In the genomic region with DNA sequence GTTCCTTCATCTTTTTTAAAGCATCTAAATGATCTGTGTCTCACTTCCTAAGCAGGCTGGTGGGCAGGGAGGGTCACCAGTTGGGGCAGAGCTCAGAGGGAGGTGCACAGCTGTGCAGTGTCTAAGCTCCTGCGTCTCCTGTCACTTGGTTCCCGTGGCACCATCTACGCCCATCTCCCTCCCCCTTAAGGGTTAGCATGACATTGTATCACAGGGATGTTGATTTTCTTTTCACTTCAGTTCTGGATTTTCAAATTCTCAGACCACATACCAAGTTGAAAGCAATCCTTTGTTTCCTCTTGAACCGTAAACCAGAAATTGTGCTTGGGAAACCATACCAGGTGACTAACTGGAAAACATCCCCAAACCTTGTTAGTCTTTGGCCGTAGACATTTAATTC, we compare ENCODE assay signal across 23 cellular contexts.
A peak's percentile ranks its signal among the peaks of the same experiment; 100 is the strongest.
DNase-seq lines count a peak whose midpoint lies in the region; ATAC-seq and TF ChIP-seq lines count a peak whose summit lies in the region.
"Had no signal": no experiment of that assay in that cellular context is flagged by ENCODE, and none has a peak within 500 bp of the region (broad histone marks: within the 10 kb centered on the region; RNA-seq: fewer than 3 reads in every experiment).

No MANE protein-coding gene starts in this region.

- H2BK5ac ChIP-seq in trophoblast cell (ENCODE audit: low read depth, low read length, poor library complexity): no peak overlapping the region

- no peaks in the 10 kb centered on the region for H3K4me1 Mint-ChIP-seq in stimulated activated effector memory CD8-positive, alpha-beta T cell treated with anti-CD3 and anti-CD28 coated beads, Interleukin-12 subunit alpha, Interleukin-12 subunit beta, amount 100 ng/mL, for 72 hours

- no peak overlapping the region for H4K12ac ChIP-seq in trophoblast cell (ENCODE audit: low read depth, low read length)

- no peak overlapping the region for H3K4ac ChIP-seq in trophoblast cell (ENCODE audit: low read depth, low read length)

- no peak for DNase-seq in cardiac muscle cell (ENCODE audit: low read depth in 1 of 2, low spot score in 1 of 2)
- DNase-seq in left ventricle myocardium superior: no peak
- DNase-seq in SJCRH30: peak; percentile 36 to 50
- peak; percentile 66 for DNase-seq in astrocyte of the hippocampus (ENCODE audit: low read depth, low spot score)
- no peak for DNase-seq in trophoblast cell
- no peak for DNase-seq in activated naive CD4-positive, alpha-beta T cell treated with anti-CD3 and anti-CD28 coated beads, Interleukin-2, amount 50 U/mL, for 16 hours
- DNase-seq in stimulated activated effector memory CD8-positive, alpha-beta T cell treated with anti-CD3 and anti-CD28 coated beads, Interleukin-12 subunit alpha, Interleukin-12 subunit beta, amount 100 ng/mL, for 72 hours (ENCODE audit: low spot score in 2 of 2): no peak
- DNase-seq in left lung: no peak
- DNase-seq: 8988T; ACHN; BE2C; C1 segment of cervical spinal cord; CD4-positive, alpha-beta memory T cell; CD4-positive, CD25-positive, alpha-beta regulatory T cell; CD8-positive, alpha-beta memory T cell; COR-L47; DMS 273 treated with DMSO at 0.1 percent for 48 hours; DMS153; DMS53; DMS79; GF-D8 had no signal

- H4K8ac ChIP-seq in trophoblast cell (ENCODE audit: low read depth, low read length): no peak overlapping the region

- H3K14ac ChIP-seq in trophoblast cell (ENCODE audit: low read length): no peak overlapping the region

- ATAC-seq in left ventricle myocardium superior (no peak), left lung (no peak)
- ATAC-seq in stimulated activated effector memory CD8-positive, alpha-beta T cell treated with anti-CD3 and anti-CD28 coated beads, Interleukin-12 subunit alpha, Interleukin-12 subunit beta, amount 100 ng/mL, for 72 hours: no peak

- H3K36me3 ChIP-seq in cardiac muscle cell (no peaks in the 10 kb centered on the region), SJCRH30 (no peaks in the 10 kb centered on the region), trophoblast cell (ENCODE audit: control insufficient read depth in 1 of 2, insufficient read depth in 2 of 2, low read length in 2 of 2) (peaks cover 2% of the 10 kb centered on the region in 2 experiments), left lung (no peaks in the 10 kb centered on the region)
- H3K36me3 ChIP-seq: BLaER1 had no signal

- H3K9me3 Mint-ChIP-seq in stimulated activated effector memory CD8-positive, alpha-beta T cell treated with anti-CD3 and anti-CD28 coated beads, Interleukin-12 subunit alpha, Interleukin-12 subunit beta, amount 100 ng/mL, for 72 hours: no peaks in the 10 kb centered on the region
- H3K9me3 Mint-ChIP-seq: CD8-positive, alpha-beta memory T cell had no signal

- no peak overlapping the region for H2AK5ac ChIP-seq in trophoblast cell (ENCODE audit: low read length)

- peak overlapping the region; percentile 19 for H3K18ac ChIP-seq in trophoblast cell (ENCODE audit: low read length)

- H3K27me3 ChIP-seq in cardiac muscle cell (no peaks in the 10 kb centered on the region), SJCRH30 (no peaks in the 10 kb centered on the region), trophoblast cell (ENCODE audit: insufficient read depth, low read length) (no peaks in the 10 kb centered on the region), left lung (no peaks in the 10 kb centered on the region)
- H3K27me3 ChIP-seq: BE2C, BLaER1 had no signal

- H3K4me1 ChIP-seq in cardiac muscle cell (ENCODE audit: low read depth): peaks cover 48% of the 10 kb centered on the region
- no peaks in the 10 kb centered on the region; the same call in 1 of the 2 replicates for H3K4me1 ChIP-seq in SJCRH30
- H3K4me1 ChIP-seq in trophoblast cell (ENCODE audit: control insufficient read depth in 1 of 2, insufficient read depth in 2 of 2, low read length in 2 of 2): peaks cover 7 to 17% of the 10 kb centered on the region in 2 experiments
- no peaks in the 10 kb centered on the region for H3K4me1 ChIP-seq in left lung

- no peak overlapping the region for H2BK12ac ChIP-seq in trophoblast cell (ENCODE audit: low read length)

- no peak overlapping the region for H2AFZ ChIP-seq in trophoblast cell (ENCODE audit: insufficient read depth, low read length, poor library complexity)

- H3K9me3 ChIP-seq in cardiac muscle cell (ENCODE audit: low read depth): no peaks in the 10 kb centered on the region
- H3K9me3 ChIP-seq in SJCRH30 (replicated peaks): no peaks in the 10 kb centered on the region
- H3K9me3 ChIP-seq in trophoblast cell (ENCODE audit: insufficient read depth, low read depth, low read length): peaks cover 2% of the 10 kb centered on the region
- H3K9me3 ChIP-seq in left lung: no peaks in the 10 kb centered on the region
- H3K9me3 ChIP-seq: BE2C, BLaER1 had no signal

- no peak overlapping the region for H3K4me2 ChIP-seq in trophoblast cell (ENCODE audit: low read length)
- H3K4me2 ChIP-seq: BLaER1 had no signal

- WGBS in trophoblast cell (ENCODE audit: extremely low coverage, insufficient coverage, insufficient read length): no CpG with 5 or more reads among the region's 5 CpGs

- peaks cover 7% of the 10 kb centered on the region for H3K79me1 ChIP-seq in trophoblast cell (ENCODE audit: low read length)

- no peak overlapping the region for H3K23ac ChIP-seq in trophoblast cell (ENCODE audit: low read length)

- H3K27ac ChIP-seq in cardiac muscle cell (peak overlapping the region; percentile 91), SJCRH30 (no peak overlapping the region), trophoblast cell (ENCODE audit: low read depth, low read length) (no peak overlapping the region), left lung (no peak overlapping the region)
- H3K27ac ChIP-seq: BLaER1 had no signal

- H3K79me2 ChIP-seq in trophoblast cell (ENCODE audit: control insufficient read depth, insufficient read depth, low read length, poor library complexity): no peaks in the 10 kb centered on the region

- H2BK120ac ChIP-seq in trophoblast cell (ENCODE audit: insufficient read depth, low read length, poor library complexity): no peak overlapping the region

- intact Hi-C loops in left ventricle myocardium superior (cut with micrococcal nuclease) (no loop called here), left lung (cut with DNase I) (no loop called here)

- H3K27ac Mint-ChIP-seq in stimulated activated effector memory CD8-positive, alpha-beta T cell treated with anti-CD3 and anti-CD28 coated beads, Interleukin-12 subunit alpha, Interleukin-12 subunit beta, amount 100 ng/mL, for 72 hours: no peak overlapping the region
- H3K27ac Mint-ChIP-seq: CD14-positive monocyte; CD4-positive, alpha-beta memory T cell; CD4-positive, CD25-positive, alpha-beta regulatory T cell; CD8-positive, alpha-beta memory T cell had no signal

- no peaks in the 10 kb centered on the region for H3K36me3 Mint-ChIP-seq in stimulated activated effector memory CD8-positive, alpha-beta T cell treated with anti-CD3 and anti-CD28 coated beads, Interleukin-12 subunit alpha, Interleukin-12 subunit beta, amount 100 ng/mL, for 72 hours
- H3K36me3 Mint-ChIP-seq: CD14-positive monocyte; CD4-positive, alpha-beta memory T cell; CD4-positive, CD25-positive, alpha-beta regulatory T cell; CD8-positive, alpha-beta memory T cell had no signal

- no peak overlapping the region for H3K4me3 Mint-ChIP-seq in stimulated activated effector memory CD8-positive, alpha-beta T cell treated with anti-CD3 and anti-CD28 coated beads, Interleukin-12 subunit alpha, Interleukin-12 subunit beta, amount 100 ng/mL, for 72 hours
- H3K4me3 Mint-ChIP-seq: CD4-positive, alpha-beta memory T cell; CD4-positive, CD25-positive, alpha-beta regulatory T cell; CD8-positive, alpha-beta memory T cell had no signal

- H4K91ac ChIP-seq in trophoblast cell (ENCODE audit: low read depth, low read length): no peak overlapping the region

- no peak for TF ChIP-seq CTCF in cardiac muscle cell (IDR thresholded peaks at IDR 0.05; ENCODE audit: low read depth, low read length)
- no peak for TF ChIP-seq CTCF in left lung (IDR thresholded peaks at IDR 0.05)

- no peak overlapping the region for H3K4me3 ChIP-seq in cardiac muscle cell
- H3K4me3 ChIP-seq in SJCRH30: no peak overlapping the region
- no peak overlapping the region for H3K4me3 ChIP-seq in trophoblast cell (ENCODE audit: low read depth, low read length)
- H3K4me3 ChIP-seq in left lung: no peak overlapping the region
- H3K4me3 ChIP-seq: BLaER1 had no signal

- H3K9ac ChIP-seq in trophoblast cell (ENCODE audit: low read length): no peak overlapping the region
- H3K9ac ChIP-seq: BLaER1 had no signal

Comparison
In these comparisons a context has a peak if more than half of its experiments do, and no peak if none do; other contexts are left out.
1. DNase-seq: peak in SJCRH30 (2 of 2) and astrocyte of the hippocampus (single experiment); none in cardiac muscle cell (0 of 2), left ventricle myocardium superior (single experiment), trophoblast cell (0 of 2), activated naive CD4-positive, alpha-beta T cell treated with anti-CD3 and anti-CD28 coated beads, Interleukin-2, amount 50 U/mL, for 16 hours (single experiment), stimulated activated effector memory CD8-positive, alpha-beta T cell treated with anti-CD3 and anti-CD28 coated beads, Interleukin-12 subunit alpha, Interleukin-12 subunit beta, amount 100 ng/mL, for 72 hours (0 of 2) and left lung (0 of 2).